ENCODE assay signal across 8 cellular contexts in genomic region chr12:12032771-12033588, GRCh38. TPM values are rescaled to one million over a fixed set of nuclear protein-coding genes. Genes with fewer than 3 reads are reported as not detected.
A peak's percentile ranks its signal among the peaks of the same experiment; 100 is the strongest.
DNase-seq lines count a peak whose midpoint lies in the region; ATAC-seq, FAIRE-seq and TF ChIP-seq lines count a peak whose summit lies in the region.

No MANE protein-coding gene starts in this region.

- TF ChIP-seq EP300 in ovary (IDR thresholded peaks at IDR 0.05) (no peak), upper lobe of left lung (IDR thresholded peaks at IDR 0.05) (no peak)

- no peaks in the 10 kb centered on the region for H3K36me3 ChIP-seq in adrenal gland (replicated peaks in 1 of 2)
- H3K36me3 ChIP-seq in ovary, result no peaks in the 10 kb centered on the region
- no peaks in the 10 kb centered on the region for H3K36me3 ChIP-seq in upper lobe of left lung

- 10 to 13% (median 11%) methylated on average over 18 to 24 of the region's 24 CpGs for WGBS in adrenal gland, 4 donors
- 2 to 3% (median 3%) methylated on average over 24 of the region's 24 CpGs for WGBS in ovary, 3 donors
- WGBS in upper lobe of left lung, 2 donors, result 2 to 3% methylated on average over 24 of the region's 24 CpGs

- ATAC-seq in upper lobe of left lung (ENCODE audit: low FRiP score in 2 of 2), result peak; percentile 83 to 94
- ATAC-seq in GM21515 (IDR thresholded peaks at IDR 0.05; ENCODE audit: unreplicated experiment), result no peak

- H3K9me3 ChIP-seq in adrenal gland (replicated peaks in 1 of 3) (no peaks in the 10 kb centered on the region), ovary (no peaks in the 10 kb centered on the region), upper lobe of left lung (no peaks in the 10 kb centered on the region)

- TF ChIP-seq CTCF in adrenal gland (IDR thresholded peaks at IDR 0.05), result peak; percentile 52 to 96 (median 92)
- TF ChIP-seq CTCF in ovary (IDR thresholded peaks at IDR 0.05), result peak; percentile 77 to 91 (median 90)
- TF ChIP-seq CTCF in upper lobe of left lung (IDR thresholded peaks at IDR 0.05), result peak; percentile 72 to 87 (median 85)

- DNase-seq in GM12891 (ENCODE audit: insufficient read length, low spot score), result no peak
- peak; percentile 55 for DNase-seq in NCI-H1048 (lab: John Stamatoyannopoulos, UW)
- peak; percentile 7 for DNase-seq in SKM-1 treated with dmso at 0.1 percent for 144 hours (lab: John Stamatoyannopoulos, UW; ENCODE audit: unreplicated experiment)
- DNase-seq in adrenal gland, result peak; percentile 74 to 92 (median 81)
- DNase-seq in cardiac septum (ENCODE audit: low spot score), result peak; percentile 88
- DNase-seq in ovary, result peak; percentile 64 to 89 (median 81)
- DNase-seq in upper lobe of left lung, result peak in 1 of 2 donors; percentile 67

- intact Hi-C loops in adrenal gland (cut with DNase I) (loop anchor here (2.0 to 5.0 kb wide), 2 partner anchors 446 to 452 kb away; no protein-coding TSS in a partner anchor), cardiac septum (cut with DNase I) (loop anchor here (1.0 to 10.0 kb wide), 2 partner anchors 298 to 452 kb away; no protein-coding TSS in a partner anchor), ovary (cut with DNase I) (loop anchor here (2.0 to 5.0 kb wide), 2 partner anchors 451 to 452 kb away; no protein-coding TSS in a partner anchor)

- no peaks in the 10 kb centered on the region for H3K27me3 ChIP-seq in adrenal gland
- H3K27me3 ChIP-seq in ovary, result no peaks in the 10 kb centered on the region
- H3K27me3 ChIP-seq in upper lobe of left lung, result no peaks in the 10 kb centered on the region

- H3K4me3 ChIP-seq in adrenal gland (peak overlapping the region in 2 of 4 donors; percentile 4 to 52), ovary (peak overlapping the region; percentile 33), upper lobe of left lung (peak overlapping the region in 3 of 4 donors; percentile 30 to 50 (median 49))

- H3K27ac ChIP-seq in adrenal gland (peak overlapping the region in 2 of 5 donors; percentile 50 to 77), ovary (peak overlapping the region in 1 of 2 donors; percentile 67), upper lobe of left lung (peak overlapping the region; percentile 33 to 80 (median 45))

- peak; percentile 94 for FAIRE-seq in GM12891 (lab: Jason Lieb, UNC)

- no peaks in the 10 kb centered on the region for H3K4me1 ChIP-seq in adrenal gland (replicated peaks in 1 of 2)
- no peaks in the 10 kb centered on the region for H3K4me1 ChIP-seq in ovary (ENCODE audit: insufficient read depth)
- H3K4me1 ChIP-seq in upper lobe of left lung, result peaks cover 4 to 11% (median 7%) of the 10 kb centered on the region in 4 donors

- TF ChIP-seq POLR2A in GM12891 (IDR thresholded peaks at IDR 0.05; ENCODE audit: low read depth, low read length) (no peak; the same call in 1 of the 2 replicates), adrenal gland (IDR thresholded peaks at IDR 0.05) (no peak), ovary (IDR thresholded peaks at IDR 0.05) (no peak), upper lobe of left lung (IDR thresholded peaks at IDR 0.05) (no peak)

TF ChIP-seq in GM12891, 5 proteins besides CTCF, POLR2A, EP300 and RAD21:
- TF ChIP-seq PAX5 (IDR thresholded peaks at IDR 0.05; ENCODE audit: insufficient read depth, low read length, severe bottlenecking), result no peak
- no peak for TF ChIP-seq POU2F2 (IDR thresholded peaks at IDR 0.05; ENCODE audit: low read depth, low read length)
- no peak for TF ChIP-seq TAF1 (IDR thresholded peaks at IDR 0.05; ENCODE audit: low read depth, low read length)
- peak; percentile 58; the same call in 1 of the 2 replicates for TF ChIP-seq POLR2AphosphoS5 (IDR thresholded peaks at IDR 0.05; ENCODE audit: low read depth, low read length)
- no peak for TF ChIP-seq SPI1 (IDR thresholded peaks at IDR 0.05; ENCODE audit: low read depth, low read length)

RNA-seq across cellular contexts. Expression of gene BCL2L14, which starts 37.8 kb away (rescaled TPM):
- 5.9 TPM for polyA plus RNA-seq in GM12891 (2012; ENCODE audit: low read depth, missing spikeins)
- total RNA-seq in adrenal gland (not detected), cardiac septum (not detected), ovary (under 1 TPM in 1 of 7 donors, not detected in 6; 0.11 TPM), upper lobe of left lung (1 to 10 TPM in 4 of 6 donors, under 1 TPM in 1, not detected in 1; 0.57 to 4.6 (median 1.8) TPM)
- polyA plus RNA-seq in adrenal gland (not detected), ovary (not detected)
